In genomic region chr3:14431928-14432834, GRCh38 we compare ENCODE assay signal across 8 cellular contexts. TPM values are rescaled to one million over a fixed set of nuclear protein-coding genes. Genes with fewer than 3 reads are reported as not detected.
DNase-seq lines count a peak whose midpoint lies in the region; ATAC-seq and TF ChIP-seq lines count a peak whose summit lies in the region.

No MANE protein-coding gene starts in this region.

- H3K27me3 Mint-ChIP-seq in glutamatergic neuron (ENCODE audit: unreplicated experiment), result peaks cover 11% of the 10 kb centered on the region

- H3K9me3 ChIP-seq in upper lobe of right lung, result no peaks in the 10 kb centered on the region

- peaks cover 3% of the 10 kb centered on the region for H3K9me3 Mint-ChIP-seq in glutamatergic neuron (ENCODE audit: unreplicated experiment)

- intact Hi-C loops in posterior vena cava (cut with DNase I) (no loop called here), upper lobe of right lung (cut with DNase I) (no loop called here)

- H3K4me3 Mint-ChIP-seq in glutamatergic neuron (ENCODE audit: unreplicated experiment), result no peak overlapping the region

- no peaks in the 10 kb centered on the region for H3K36me3 ChIP-seq in upper lobe of right lung

- peaks cover 90% of the 10 kb centered on the region for H3K4me1 ChIP-seq in upper lobe of right lung

- H3K4me1 Mint-ChIP-seq in glutamatergic neuron (ENCODE audit: low read depth, unreplicated experiment), result peaks cover 11% of the 10 kb centered on the region

- H3K4me3 ChIP-seq in upper lobe of right lung, result peak overlapping the region; percentile 18

- TF ChIP-seq CTCF in glutamatergic neuron (IDR thresholded peaks at IDR 0.05; ENCODE audit: partially characterized antibody, unreplicated experiment) (no peak), upper lobe of right lung (IDR thresholded peaks at IDR 0.05) (no peak)

- peak; percentile 81 for ATAC-seq in GM19372 (IDR thresholded peaks at IDR 0.05; ENCODE audit: low read depth, unreplicated experiment)
- peak; percentile 75 for ATAC-seq in HG03457 (IDR thresholded peaks at IDR 0.05; ENCODE audit: unreplicated experiment)
- ATAC-seq in upper lobe of right lung, result peak; percentile 90

- H3K27me3 ChIP-seq in upper lobe of right lung, result no peaks in the 10 kb centered on the region

- H3K27ac Mint-ChIP-seq in glutamatergic neuron (ENCODE audit: unreplicated experiment), result no peak overlapping the region

- H3K36me3 Mint-ChIP-seq in glutamatergic neuron (ENCODE audit: unreplicated experiment), result no peaks in the 10 kb centered on the region

- peak; percentile 96 for DNase-seq in CD1c-positive myeloid dendritic cell (ENCODE audit: extremely low spot score)
- peak; percentile 95 for DNase-seq in SIG-M5 (lab: John Stamatoyannopoulos, UW)
- peak; percentile 95 for DNase-seq in activated gamma-delta T cell treated with anti-CD3 and anti-CD28 coated beads, Interleukin-2, amount 50 U/mL, for 16 hours (ENCODE audit: low read depth)
- peak; percentile 46 for DNase-seq in glutamatergic neuron
- peak; percentile 95 for DNase-seq in posterior vena cava (ENCODE audit: low spot score)
- DNase-seq in upper lobe of right lung, result peak; percentile 96

- H3K27ac ChIP-seq in upper lobe of right lung, result peak overlapping the region; percentile 89

RNA-seq across cellular contexts. Expression of gene SLC6A6, which starts 29.8 kb away (rescaled TPM):
- total RNA-seq in glutamatergic neuron (ENCODE audit: unreplicated experiment) (21.9 TPM), posterior vena cava (10 to 100 TPM; 13.3 to 23.6 TPM), upper lobe of right lung (54.3 TPM)

Comparison
In these comparisons a context has a peak if more than half of its experiments do, and no peak if none do; other contexts are left out.
1. Peak in every context shown above with its lines: DNase-seq, ATAC-seq, H3K4me3 ChIP-seq and H3K27ac ChIP-seq.
2. DNase-seq: peak in every context shown above with its lines; median percentile 96 in CD1c-positive myeloid dendritic cell; 96 in upper lobe of right lung; 95 in SIG-M5; 95 in activated gamma-delta T cell treated with anti-CD3 and anti-CD28 coated beads, Interleukin-2, amount 50 U/mL, for 16 hours; 95 in posterior vena cava; 46 in glutamatergic neuron.